1 cellular context compared by ENCODE assay signal in genomic region chr19:38679839-38680238, GRCh38.
TF ChIP-seq lines count a peak whose summit lies in the region.

No MANE protein-coding gene starts in this region.

TF ChIP-seq in IMR-90, 13 proteins besides CTCF, POLR2A, EP300 and RAD21:
- no peak for TF ChIP-seq SMC3 (IDR thresholded peaks at IDR 0.05; ENCODE audit: low read depth, low read length)
- TF ChIP-seq MAFK (IDR thresholded peaks at IDR 0.05; ENCODE audit: low read depth, low read length) = no peak
- TF ChIP-seq RFX5 (IDR thresholded peaks at IDR 0.05; ENCODE audit: low read depth, low read length) = no peak
- 0 out of 2 replicates have a peak, but pooled peaks have one; percentile 18 for TF ChIP-seq MAZ (IDR thresholded peaks at IDR 0.05; ENCODE audit: borderline replicate concordance, low read depth, low read length)
- no peak for TF ChIP-seq MXI1 (IDR thresholded peaks at IDR 0.05; ENCODE audit: borderline replicate concordance, low read depth, low read length)
- no peak for TF ChIP-seq ELK1 (IDR thresholded peaks at IDR 0.05; ENCODE audit: borderline replicate concordance, low read depth, low read length)
- no peak for TF ChIP-seq BHLHE40 (IDR thresholded peaks at IDR 0.05; ENCODE audit: low read depth, low read length)
- no peak for TF ChIP-seq RCOR1 (IDR thresholded peaks at IDR 0.05; ENCODE audit: insufficient replicate concordance, low read length)
- TF ChIP-seq FOS (IDR thresholded peaks at IDR 0.05; ENCODE audit: low read depth, low read length) = no peak
- no peak for TF ChIP-seq CHD1 (IDR thresholded peaks at IDR 0.05; ENCODE audit: low read depth, low read length)
- TF ChIP-seq USF2 (IDR thresholded peaks at IDR 0.05; ENCODE audit: low read depth, low read length) = no peak
- no peak for TF ChIP-seq NFE2L2 (IDR thresholded peaks at IDR 0.05; ENCODE audit: low read depth, low read length)
- peak; percentile 76 for TF ChIP-seq CEBPB (IDR thresholded peaks at IDR 0.05; ENCODE audit: low read depth, low read length)
